In the genomic region with DNA sequence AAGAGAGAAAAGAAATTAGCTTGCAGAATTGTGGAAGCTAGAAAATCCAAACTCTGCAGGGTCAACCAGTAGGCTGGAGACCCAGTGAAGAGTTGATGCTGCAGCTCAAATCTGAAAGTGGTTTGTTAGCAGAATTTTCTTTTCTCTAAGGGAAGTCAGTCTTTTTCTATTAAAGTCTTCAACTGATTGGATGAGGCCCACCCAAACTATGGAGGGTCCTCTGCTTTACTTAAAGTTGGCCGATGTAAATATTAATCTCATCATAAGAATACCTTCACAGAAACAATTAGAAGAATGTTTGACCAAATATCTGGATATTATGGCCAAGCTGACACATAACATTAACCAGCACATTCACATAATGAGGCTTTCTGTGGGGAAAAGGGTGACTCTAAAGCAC, we compare ENCODE assay signal across 33 cellular contexts.
DNase-seq lines count a peak whose midpoint lies in the region; ATAC-seq, FAIRE-seq and TF ChIP-seq lines count a peak whose summit lies in the region.
"Had no signal": no experiment of that assay in that cellular context is flagged by ENCODE, and none has a peak within 500 bp of the region (broad histone marks: within the 10 kb centered on the region; RNA-seq: fewer than 3 reads in every experiment).

No MANE protein-coding gene starts in this region.

- H3K4me3 ChIP-seq in HEK293 (ENCODE audit: low read depth, low read length) (no peak overlapping the region), OCI-LY7 (ENCODE audit: low read depth, low read length, poor library complexity, severe bottlenecking) (no peak overlapping the region), K562 (no peak overlapping the region), mucosa of descending colon (no peak overlapping the region)
- H3K4me3 ChIP-seq: A549; BLaER1; BLaER1 treated with 17β-estradiol and CSF1 and Interleukin-3, amounts not matched to agents 10 nM and 100 nM had no signal

- H4K20me1 ChIP-seq in OCI-LY7 (ENCODE audit: insufficient read depth, low read length) (no peaks in the 10 kb centered on the region), K562 (replicated peaks; ENCODE audit: control insufficient read depth, insufficient read depth, low read length) (no peaks in the 10 kb centered on the region)
- H4K20me1 ChIP-seq: BLaER1; BLaER1 treated with 17β-estradiol and CSF1 and Interleukin-3, amounts not matched to agents 10 nM and 100 nM had no signal

- intact Hi-C loops in OCI-LY7 (cut with micrococcal nuclease; ENCODE audit: unreplicated experiment) (no loop called here), K562 (cut with micrococcal nuclease) (no loop called here), mucosa of descending colon (cut with DNase I, micrococcal nuclease) (no loop called here)

- TF ChIP-seq RAD21 in K562 (CRISPR knock-in tag; conservative IDR thresholded peaks at IDR 0.05 in 1 of 2, IDR thresholded peaks at IDR 0.05 in 1 of 2) = no peak

- FAIRE-seq in K562 (lab: Jason Lieb, UNC) = no peak
- FAIRE-seq: A204.1, A549, D721Med had no signal

- no peaks in the 10 kb centered on the region for H3K9me2 ChIP-seq in OCI-LY7 (ENCODE audit: insufficient read depth, low read length)

- no peak overlapping the region for H3K27ac ChIP-seq in HEK293 (ENCODE audit: extremely low read depth, low read depth, low read length)
- H3K27ac ChIP-seq in OCI-LY7 (ENCODE audit: low read depth, low read length, poor library complexity, severe bottlenecking) = peak overlapping the region; percentile 64
- H3K27ac ChIP-seq in K562 (ENCODE audit: extremely low read depth, low read depth, low read length) = no peak overlapping the region
- H3K27ac ChIP-seq: 22Rv1; A549; BLaER1; BLaER1 treated with 17β-estradiol and CSF1 and Interleukin-3, amounts not matched to agents 10 nM and 100 nM; C4-2B had no signal

- H3K27me3 ChIP-seq in K562 (ENCODE audit: control insufficient read depth in 2 of 2, insufficient read depth in 2 of 2, low read length in 2 of 2) = no peaks in the 10 kb centered on the region
- H3K27me3 ChIP-seq: BE2C; BLaER1; BLaER1 treated with 17β-estradiol and CSF1 and Interleukin-3, amounts not matched to agents 10 nM and 100 nM had no signal

- TF ChIP-seq CTCF in HEK293 (tag by site-specific recombination; IDR thresholded peaks at IDR 0.05) (no peak), OCI-LY7 (conservative IDR thresholded peaks at IDR 0.05; ENCODE audit: low read length) (no peak), K562 (IDR thresholded peaks at IDR 0.05 in 2 of 3, conservative IDR thresholded peaks at IDR 0.05 in 1 of 3; ENCODE audit: insufficient read depth in 2 of 3, low read depth in 1 of 3, low read length in 3 of 3) (no peak), mucosa of descending colon (IDR thresholded peaks at IDR 0.05) (no peak)

- 0% methylated on average over 1 of the region's 1 CpG for WGBS in K562 (ENCODE audit: insufficient coverage, low coverage, missing lambda C conversion rate)

- DNase-seq in OCI-LY7 (ENCODE audit: low spot score) (no peak), K562 (ENCODE audit: extremely low read depth in 1 of 4, low spot score in 3 of 4) (no peak), mucosa of descending colon (no peak), NCI-H1105 (lab: John Stamatoyannopoulos, UW) (no peak)
- DNase-seq: 8988T; ACHN; AML-193; BE2C; C1 segment of cervical spinal cord; Caco-2; Calu3; CD4-positive, alpha-beta memory T cell; CD4-positive, alpha-beta T cell; CD4-positive, CD25-positive, alpha-beta regulatory T cell; CD8-positive, alpha-beta memory T cell; CD8-positive, alpha-beta T cell; COR-L47; DMS 273 treated with DMSO at 0.1 percent for 48 hours; DMS153; DMS53; DMS79; DMS79 treated with DMSO at 0.1 percent for 48 hours; DND-41; EL had no signal

- H2AFZ ChIP-seq in OCI-LY7 (ENCODE audit: low read length) = peak overlapping the region; percentile 48; the same call in 1 of the 2 replicates
- H2AFZ ChIP-seq in K562 (ENCODE audit: low read depth, low read length) = no peak overlapping the region

- H3K9me3 ChIP-seq in HEK293 (ENCODE audit: control insufficient read depth, insufficient read depth, low read depth, low read length) = no peaks in the 10 kb centered on the region
- H3K9me3 ChIP-seq in OCI-LY7 (ENCODE audit: low read length) = no peaks in the 10 kb centered on the region
- no peaks in the 10 kb centered on the region for H3K9me3 ChIP-seq in K562 (replicated peaks; ENCODE audit: control insufficient read depth, insufficient read depth, low read depth, low read length)
- H3K9me3 ChIP-seq in mucosa of descending colon = no peaks in the 10 kb centered on the region
- H3K9me3 ChIP-seq: A549, BE2C, BLaER1, Caco-2 had no signal

- CTCF ChIA-PET in HEK293 (lab: Yijun Ruan, JAX) = interaction anchor here (0.6 kb wide), 3 partner anchors 11 to 73 kb away, joined by 3 read pairs; no protein-coding TSS in a partner anchor
- CTCF ChIA-PET in OCI-LY7 (lab: Charles Lee; ENCODE audit: unreplicated experiment) = no interaction called here
- CTCF ChIA-PET in K562 (lab: Yijun Ruan, JAX; ENCODE audit: low intra/inter-chr PET ratio) = no interaction called here

- no peaks in the 10 kb centered on the region for H3K9me1 ChIP-seq in K562 (ENCODE audit: control insufficient read depth, insufficient read depth, low read length)

- TF ChIP-seq POLR2A in K562 (conservative IDR thresholded peaks at IDR 0.05) = no peak

- H3K9ac ChIP-seq in K562 (ENCODE audit: insufficient read depth in 1 of 2, low read depth in 2 of 2, low read length in 2 of 2) = no peak overlapping the region
- H3K9ac ChIP-seq: BLaER1; BLaER1 treated with 17β-estradiol and CSF1 and Interleukin-3, amounts not matched to agents 10 nM and 100 nM had no signal

- no peak for TF ChIP-seq EP300 in K562 (IDR thresholded peaks at IDR 0.05; ENCODE audit: low read length)

- in situ Hi-C loops in K562 (cut with MboI) = no loop called here

- H3K4me1 ChIP-seq in HEK293 (ENCODE audit: control insufficient read depth, insufficient read depth, low read length) = no peaks in the 10 kb centered on the region
- peaks cover 22% of the 10 kb centered on the region for H3K4me1 ChIP-seq in OCI-LY7 (ENCODE audit: insufficient read depth, low read length, poor library complexity, severe bottlenecking)
- H3K4me1 ChIP-seq in K562 (replicated peaks in 1 of 2; ENCODE audit: control insufficient read depth in 2 of 2, insufficient read depth in 2 of 2, low read length in 2 of 2) = peaks cover 0 to 2% of the 10 kb centered on the region in 2 experiments; a peak in 1 of 5 replicates
- no peaks in the 10 kb centered on the region for H3K4me1 ChIP-seq in mucosa of descending colon (ENCODE audit: low read depth)
- H3K4me1 ChIP-seq: A549, BE2C, Caco-2 had no signal

- peak overlapping the region; percentile 34 for H3K4me2 ChIP-seq in OCI-LY7 (ENCODE audit: low read length)
- no peak overlapping the region for H3K4me2 ChIP-seq in K562 (ENCODE audit: insufficient read depth, low read length)
- H3K4me2 ChIP-seq: A549, BLaER1 had no signal

- no peaks in the 10 kb centered on the region for H3K79me2 ChIP-seq in OCI-LY7 (ENCODE audit: insufficient read depth, low read depth, low read length)
- H3K79me2 ChIP-seq in K562 (ENCODE audit: control insufficient read depth, insufficient read depth, low read length) = no peaks in the 10 kb centered on the region

- no peak for ATAC-seq in K562
- ATAC-seq in mucosa of descending colon = no peak
- ATAC-seq in HG03520 (IDR thresholded peaks at IDR 0.05; ENCODE audit: unreplicated experiment) = no peak
- ATAC-seq: A549; CD8-positive, alpha-beta T cell had no signal

- no TSS peak for BruUV-seq in OCI-LY7 (replicated peaks; lab: Mats Ljungman, UMichigan)
- no TSS peak for BruUV-seq in K562 (replicated peaks; lab: Mats Ljungman, UMichigan)

- POLR2A ChIA-PET in HEK293 (lab: Yijun Ruan, JAX) (no interaction called here), OCI-LY7 (lab: Charles Lee) (interaction anchor here (0.5 kb wide), 1 partner anchor 93 kb away, joined by 3 read pairs; no protein-coding TSS in a partner anchor), K562 (lab: Yijun Ruan, JAX) (no interaction called here)

- H3K36me3 ChIP-seq in HEK293 (ENCODE audit: control insufficient read depth in 2 of 2, insufficient read depth in 1 of 2, low read length in 2 of 2) (no peaks in the 10 kb centered on the region), OCI-LY7 (ENCODE audit: insufficient read depth, low read length) (no peaks in the 10 kb centered on the region; the same call in 1 of the 2 replicates), K562 (ENCODE audit: control insufficient read depth, insufficient read depth, low read length) (no peaks in the 10 kb centered on the region), mucosa of descending colon (ENCODE audit: low read depth) (no peaks in the 10 kb centered on the region)
- H3K36me3 ChIP-seq: BE2C; BLaER1; BLaER1 treated with 17β-estradiol and CSF1 and Interleukin-3, amounts not matched to agents 10 nM and 100 nM had no signal

TF ChIP-seq in HEK293, 187 proteins besides CTCF, POLR2A, EP300 and RAD21:
- TF ChIP-seq ZNF10 (tag by site-specific recombination; IDR thresholded peaks at IDR 0.05) = peak; percentile 77; the same call in 1 of the 2 replicates
- TF ChIP-seq ZNF24 (tag by site-specific recombination; IDR thresholded peaks at IDR 0.05) = no peak
TF ChIP-seq in HEK293: peak in this region for 1.

TF ChIP-seq in K562, 482 proteins besides CTCF, POLR2A, EP300 and RAD21:
- TF ChIP-seq ZNF224 (CRISPR knock-in tag; IDR thresholded peaks at IDR 0.05) (no peak), ZNF134 (CRISPR knock-in tag; conservative IDR thresholded peaks at IDR 0.05) (peak; percentile 85)
TF ChIP-seq in K562: peak in this region for 1.
